ENCODE assay signal across 24 cellular contexts in genomic region chr22:31898911-31899310, GRCh38. TPM values are rescaled to one million over a fixed set of nuclear protein-coding genes. Genes with fewer than 3 reads are reported as not detected.
DNase-seq lines count a peak whose midpoint lies in the region; ATAC-seq, FAIRE-seq and TF ChIP-seq lines count a peak whose summit lies in the region.
"Had no signal": no experiment of that assay in that cellular context is flagged by ENCODE, and none has a peak within 500 bp of the region (broad histone marks: within the 10 kb centered on the region; RNA-seq: fewer than 3 reads in every experiment).

No MANE protein-coding gene starts in this region.

- in situ Hi-C loops in HepG2 (cut with HindIII; ENCODE audit: extremely low pct_ligation_motif_present, low pct_unique_long_range_greater_than_20kb) = no loop called here

- no peak for TF ChIP-seq POLR2A in HepG2 (IDR thresholded peaks at IDR 0.05; ENCODE audit: insufficient read depth in 1 of 2, low read depth in 2 of 2, low read length in 2 of 2)
- TF ChIP-seq POLR2A in right lobe of liver (IDR thresholded peaks at IDR 0.05) = no peak

- H3K9me3 ChIP-seq in HepG2 (ENCODE audit: low read length) (no peaks in the 10 kb centered on the region), right lobe of liver (no peaks in the 10 kb centered on the region), neural cell (ENCODE audit: low read length) (no peaks in the 10 kb centered on the region), Karpas-422 (ENCODE audit: low read length) (no peaks in the 10 kb centered on the region)
- H3K9me3 ChIP-seq: A549, upper lobe of left lung had no signal

- H3K4me1 Mint-ChIP-seq in activated T-helper 17 cell treated with anti-CD3 and anti-CD28 coated beads, Interleukin-2, amount 50 U/mL, for 72 hours = no peaks in the 10 kb centered on the region
- H3K4me1 Mint-ChIP-seq: activated B cell treated with CpG ODN at 0.5 μM for 24 hours; stimulated activated naive CD8-positive, alpha-beta T cell treated with anti-CD3 and anti-CD28 coated beads, Interleukin-15, amount 100 ng/mL, for 72 hours had no signal

- H3K36me3 ChIP-seq in HepG2 (replicated peaks in 1 of 2; ENCODE audit: control insufficient read depth in 1 of 2, insufficient read depth in 2 of 2, low read length in 2 of 2) = peaks cover 5 to 8% of the 10 kb centered on the region in 2 experiments; a peak in 3 of 5 replicates
- H3K36me3 ChIP-seq in right lobe of liver = peaks cover 0 to 41% (median 14%) of the 10 kb centered on the region in 4 donors
- H3K36me3 ChIP-seq in neural cell (ENCODE audit: insufficient read depth, low read length) = no peaks in the 10 kb centered on the region
- H3K36me3 ChIP-seq in Karpas-422 (ENCODE audit: insufficient read depth, low read length) = peaks cover 19% of the 10 kb centered on the region; the same call in 1 of the 2 replicates

- DNase-seq in HepG2 (ENCODE audit: low spot score) (no peak), right lobe of liver (no peak), head of caudate nucleus (peak in 33 of 42 donors; percentile 28 to 75 (median 44)), Karpas-422 (no peak)
- DNase-seq in stimulated activated CD4-positive, alpha-beta T cell treated with anti-CD3 and anti-CD28 coated beads, Interleukin-4, amount 100 ng/mL, for 4 hours = no peak
- DNase-seq: activated B cell treated with CpG ODN at 0.5 μM for 24 hours; activated naive CD4-positive, alpha-beta T cell treated with anti-CD3 and anti-CD28 coated beads, Interleukin-2, amount 50 U/mL, for 16 hours; AML-193; amniotic stem cell; CD8-positive, alpha-beta T cell; EL; Kasumi-1; NCI-H146; NCI-H524; PC-3; stimulated activated naive CD8-positive, alpha-beta T cell treated with anti-CD3 and anti-CD28 coated beads, Interleukin-15, amount 100 ng/mL, for 72 hours; T1000; upper lobe of left lung had no signal

- 100% methylated on average over 2 of the region's 2 CpGs for WGBS in HepG2 (ENCODE audit: low lambda C conversion rate)
- WGBS in right lobe of liver (ENCODE audit: insufficient coverage, low coverage, low lambda C conversion rate, missing lambda C conversion rate) = 100% methylated on average over 2 of the region's 2 CpGs

- POLR2A ChIA-PET in HepG2 (lab: Yijun Ruan, JAX) = no interaction called here

- peaks cover 65% of the 10 kb centered on the region for H3K36me3 Mint-ChIP-seq in activated T-helper 17 cell treated with anti-CD3 and anti-CD28 coated beads, Interleukin-2, amount 50 U/mL, for 72 hours (ENCODE audit: low read depth)

- H3K9me3 Mint-ChIP-seq in activated T-helper 17 cell treated with anti-CD3 and anti-CD28 coated beads, Interleukin-2, amount 50 U/mL, for 72 hours = no peaks in the 10 kb centered on the region
- H3K9me3 Mint-ChIP-seq: activated B cell treated with CpG ODN at 0.5 μM for 24 hours; CD8-positive, alpha-beta T cell; stimulated activated naive CD8-positive, alpha-beta T cell treated with anti-CD3 and anti-CD28 coated beads, Interleukin-15, amount 100 ng/mL, for 72 hours had no signal

- H4K20me1 ChIP-seq in HepG2 (ENCODE audit: insufficient read depth, low read length) (no peaks in the 10 kb centered on the region), neural cell (ENCODE audit: insufficient read depth) (no peaks in the 10 kb centered on the region), Karpas-422 (ENCODE audit: insufficient read depth, low read depth, low read length) (no peaks in the 10 kb centered on the region)

- intact Hi-C loops in HepG2 (cut with micrococcal nuclease; ENCODE audit: unreplicated experiment) (no loop called here), right lobe of liver (cut with DNase I) (no loop called here), head of caudate nucleus (cut with DNase I) (loop anchor here (10.0 kb wide), 1 partner anchor 46 kb away; the partner anchor contains the start of gene YWHAH)

- BruUV-seq in HepG2 (replicated peaks; lab: Mats Ljungman, UMichigan) = no TSS peak

- H3K9ac ChIP-seq in HepG2 (ENCODE audit: insufficient read depth, low read depth, low read length) (no peak overlapping the region), neural cell (ENCODE audit: low read length) (peak overlapping the region; percentile 60), Karpas-422 (ENCODE audit: low read length) (no peak overlapping the region)

- no peak for FAIRE-seq in HepG2 (lab: Jason Lieb, UNC)
- FAIRE-seq: A549, endometrium, GM12891 had no signal

- H3K9me2 ChIP-seq in neural cell (ENCODE audit: insufficient read depth, low read length) = no peaks in the 10 kb centered on the region
- H3K9me2 ChIP-seq in Karpas-422 (replicated peaks; ENCODE audit: insufficient read depth, low read length) = no peaks in the 10 kb centered on the region

- H3K4me1 ChIP-seq in HepG2 (ENCODE audit: insufficient read depth, low read length) = peaks cover 12% of the 10 kb centered on the region
- no peaks in the 10 kb centered on the region for H3K4me1 ChIP-seq in right lobe of liver
- H3K4me1 ChIP-seq in Karpas-422 (ENCODE audit: low read length) = no peaks in the 10 kb centered on the region
- H3K4me1 ChIP-seq: A549 had no signal

- no peak overlapping the region for H3K4me3 ChIP-seq in HepG2 (replicated peaks in 1 of 3; ENCODE audit: insufficient read depth in 1 of 3, low read depth in 2 of 3, low read length in 3 of 3)
- no peak overlapping the region for H3K4me3 ChIP-seq in right lobe of liver
- peak overlapping the region; percentile 36 for H3K4me3 ChIP-seq in neural cell (ENCODE audit: low read length)
- no peak overlapping the region for H3K4me3 ChIP-seq in Karpas-422 (ENCODE audit: low read length)
- H3K4me3 ChIP-seq: A549, upper lobe of left lung had no signal

- TF ChIP-seq EP300 in HepG2 (IDR thresholded peaks at IDR 0.05; ENCODE audit: low read depth in 2 of 2, low read length in 2 of 2) (no peak), HepG2 (CRISPR knock-in tag; IDR thresholded peaks at IDR 0.05; ENCODE audit: borderline replicate concordance) (no peak), neural cell (conservative IDR thresholded peaks at IDR 0.05; ENCODE audit: poor library complexity, severe bottlenecking) (no peak)

- H3K27ac ChIP-seq in HepG2 (ENCODE audit: extremely low read length, insufficient read depth, low read length) (no peak overlapping the region), right lobe of liver (no peak overlapping the region), neural cell (ENCODE audit: low read length) (peak overlapping the region; percentile 87), temporal lobe (ENCODE audit: low read depth, low read length) (peak overlapping the region; percentile 85), Karpas-422 (ENCODE audit: low read length) (no peak overlapping the region)
- H3K27ac ChIP-seq: A549, upper lobe of left lung had no signal

- no peaks in the 10 kb centered on the region; a peak in 1 of 5 replicates for H3K27me3 ChIP-seq in HepG2 (ENCODE audit: control insufficient read depth in 1 of 2, insufficient read depth in 2 of 2, low read length in 2 of 2)
- no peaks in the 10 kb centered on the region for H3K27me3 ChIP-seq in right lobe of liver
- H3K27me3 ChIP-seq in neural cell (ENCODE audit: insufficient read depth, low read depth, low read length) = no peaks in the 10 kb centered on the region
- H3K27me3 ChIP-seq in Karpas-422 (ENCODE audit: low read length) = no peaks in the 10 kb centered on the region
- H3K27me3 ChIP-seq: upper lobe of left lung had no signal

- no peak overlapping the region for H2AFZ ChIP-seq in HepG2 (ENCODE audit: low read length)
- H2AFZ ChIP-seq in neural cell (ENCODE audit: low read depth, low read length) = peak overlapping the region; percentile 35
- no peak overlapping the region for H2AFZ ChIP-seq in Karpas-422 (ENCODE audit: low read length)

- CTCF ChIA-PET in HepG2 (lab: Yijun Ruan, JAX; ENCODE audit: low intra/inter-chr PET ratio, low total read pairs) = no interaction called here

- H3K27ac Mint-ChIP-seq in activated T-helper 17 cell treated with anti-CD3 and anti-CD28 coated beads, Interleukin-2, amount 50 U/mL, for 72 hours = no peak overlapping the region
- H3K27ac Mint-ChIP-seq: activated B cell treated with CpG ODN at 0.5 μM for 24 hours; CD8-positive, alpha-beta T cell had no signal

- no peak overlapping the region for H3K4me3 Mint-ChIP-seq in activated T-helper 17 cell treated with anti-CD3 and anti-CD28 coated beads, Interleukin-2, amount 50 U/mL, for 72 hours
- H3K4me3 Mint-ChIP-seq: activated B cell treated with CpG ODN at 0.5 μM for 24 hours; CD8-positive, alpha-beta T cell; stimulated activated naive CD8-positive, alpha-beta T cell treated with anti-CD3 and anti-CD28 coated beads, Interleukin-15, amount 100 ng/mL, for 72 hours had no signal

- peaks cover 4% of the 10 kb centered on the region for H3F3A ChIP-seq in neural cell (ENCODE audit: insufficient read depth, low read length, poor library complexity, severe bottlenecking)

- ATAC-seq in HepG2 = no peak
- ATAC-seq in right lobe of liver = no peak
- ATAC-seq in activated T-helper 17 cell treated with anti-CD3 and anti-CD28 coated beads, Interleukin-2, amount 50 U/mL, for 72 hours (replicated peaks) = no peak
- ATAC-seq: A549; CD8-positive, alpha-beta T cell; PC-3; stimulated activated naive CD8-positive, alpha-beta T cell treated with anti-CD3 and anti-CD28 coated beads, Interleukin-15, amount 100 ng/mL, for 72 hours had no signal

- H3K4me2 ChIP-seq in HepG2 (ENCODE audit: low read depth, low read length) = no peak overlapping the region
- H3K4me2 ChIP-seq in neural cell (ENCODE audit: low read length) = no peak overlapping the region
- no peak overlapping the region for H3K4me2 ChIP-seq in Karpas-422 (ENCODE audit: low read depth, low read length, poor library complexity, severe bottlenecking)
- H3K4me2 ChIP-seq: A549 had no signal

- no peaks in the 10 kb centered on the region for H3K27me3 Mint-ChIP-seq in activated T-helper 17 cell treated with anti-CD3 and anti-CD28 coated beads, Interleukin-2, amount 50 U/mL, for 72 hours
- H3K27me3 Mint-ChIP-seq: activated B cell treated with CpG ODN at 0.5 μM for 24 hours; stimulated activated naive CD8-positive, alpha-beta T cell treated with anti-CD3 and anti-CD28 coated beads, Interleukin-15, amount 100 ng/mL, for 72 hours had no signal

- H3K79me2 ChIP-seq in HepG2 (ENCODE audit: insufficient read depth, low read length) = no peaks in the 10 kb centered on the region
- no peaks in the 10 kb centered on the region for H3K79me2 ChIP-seq in neural cell (replicated peaks; ENCODE audit: insufficient read depth, low read length)
- no peaks in the 10 kb centered on the region for H3K79me2 ChIP-seq in Karpas-422 (ENCODE audit: low read length)

- no peak for TF ChIP-seq CTCF in HepG2 (CRISPR knock-in tag; IDR thresholded peaks at IDR 0.05)
- no peak for TF ChIP-seq CTCF in right lobe of liver (IDR thresholded peaks at IDR 0.05)
- no peak for TF ChIP-seq CTCF in neural cell (IDR thresholded peaks at IDR 0.05; ENCODE audit: poor library complexity, severe bottlenecking)

- no peak for TF ChIP-seq RAD21 in HepG2 (CRISPR knock-in tag; IDR thresholded peaks at IDR 0.05)
- no peak for TF ChIP-seq RAD21 in neural cell (conservative IDR thresholded peaks at IDR 0.05)

RNA-seq across cellular contexts. Expression of gene YWHAH, which starts 45.4 kb away (rescaled TPM):
- 92.7 and 112 TPM in 2 replicates for total RNA-seq in HepG2 (2016; rRNA removed; fragmentation: Illumina TruSeq; extraction: Trizol)
- 20.0 and 24.6 TPM in 2 replicates for total RNA-seq in HepG2 (2016; cell fraction: cytosol; rRNA removed; fragmentation: Illumina TruSeq; extraction: Trizol; ENCODE audit: low read depth)
- 93.8 and 101 TPM in 2 replicates for total RNA-seq in HepG2 (2016; cell fraction: insoluble cytoplasmic fraction; rRNA removed; fragmentation: Illumina TruSeq; extraction: Trizol)
- 56.3 and 62.2 TPM in 2 replicates for total RNA-seq in HepG2 (2016; cell fraction: membrane; rRNA removed; fragmentation: Illumina TruSeq; extraction: Trizol)
- 30.2 and 35.4 TPM in 2 replicates for total RNA-seq in HepG2 (2016; cell fraction: nucleus; rRNA removed; fragmentation: Illumina TruSeq; extraction: Trizol)
- 35.6 and 40.9 TPM in 2 replicates for polyA plus RNA-seq in HepG2 (2011; rRNA removed)
- 38.6 and 45.7 TPM in 2 replicates for polyA plus RNA-seq in HepG2 (2011; cell fraction: cytosol; rRNA removed)
- polyA plus RNA-seq in HepG2 (2011; cell fraction: nucleus; rRNA removed) = 17.5 and 20.3 TPM in 2 replicates
- 78.8 and 95.2 TPM in 2 replicates for polyA plus RNA-seq in HepG2 (2012)
- 19.0 and 24.6 TPM in 2 replicates for polyA plus RNA-seq in HepG2 (2016; cell fraction: cytosol; fragmentation: Illumina TruSeq; extraction: Trizol; ENCODE audit: low read depth)
- polyA plus RNA-seq in HepG2 (2016; cell fraction: insoluble cytoplasmic fraction; fragmentation: Illumina TruSeq; extraction: Trizol; ENCODE audit: low read depth) = 117 and 129 TPM in 2 replicates
- polyA plus RNA-seq in HepG2 (2016; cell fraction: membrane; fragmentation: Illumina TruSeq; extraction: Trizol; ENCODE audit: low read depth) = 43.9 and 52.9 TPM in 2 replicates
- polyA plus RNA-seq in HepG2 (2016; cell fraction: nucleus; fragmentation: Illumina TruSeq; extraction: Trizol; ENCODE audit: insufficient read depth, low read depth) = 57.2 and 66.4 TPM in 2 replicates
- polyA minus RNA-seq in HepG2 (2011; rRNA and poly(A)+ RNA removed; ENCODE audit: low replicate concordance) = 18.0 and 27.7 TPM in 2 replicates
- polyA minus RNA-seq in HepG2 (2011; cell fraction: cytosol; rRNA and poly(A)+ RNA removed) = 24.6 and 31.3 TPM in 2 replicates
- 12.7 and 18.4 TPM in 2 replicates for polyA minus RNA-seq in HepG2 (2011; cell fraction: nucleus; rRNA and poly(A)+ RNA removed)
- total RNA-seq in right lobe of liver = 10 to 100 TPM; 35.8 to 97.5 (median 59.1) TPM
- polyA plus RNA-seq in neural cell = 298 and 300 TPM in 2 replicates
- 214 and 224 TPM in 2 replicates for polyA minus RNA-seq in neural cell
- total RNA-seq in temporal lobe = 175 TPM
- 100 to 1,000 TPM; 168 to 211 TPM for total RNA-seq in activated T-helper 17 cell treated with anti-CD3 and anti-CD28 coated beads, Interleukin-2, amount 50 U/mL, for 72 hours
- total RNA-seq in Karpas-422 (2014; rRNA removed; shearing (Covaris generic); ENCODE audit: low replicate concordance) = 38.5 and 51.7 TPM in 2 replicates

Comparison
In these comparisons a context has a peak if more than half of its experiments do, and no peak if none do; other contexts are left out.
1. DNase-seq: peak in head of caudate nucleus (33 of 42); none in HepG2 (single experiment), right lobe of liver (0 of 3), Karpas-422 (single experiment) and stimulated activated CD4-positive, alpha-beta T cell treated with anti-CD3 and anti-CD28 coated beads, Interleukin-4, amount 100 ng/mL, for 4 hours (0 of 2).
2. H3K27ac ChIP-seq: peak in neural cell (single experiment) and temporal lobe (single experiment); none in HepG2 (single experiment), right lobe of liver (0 of 3) and Karpas-422 (single experiment).